ENCODE assay signal across 8 cellular contexts in the genomic region with DNA sequence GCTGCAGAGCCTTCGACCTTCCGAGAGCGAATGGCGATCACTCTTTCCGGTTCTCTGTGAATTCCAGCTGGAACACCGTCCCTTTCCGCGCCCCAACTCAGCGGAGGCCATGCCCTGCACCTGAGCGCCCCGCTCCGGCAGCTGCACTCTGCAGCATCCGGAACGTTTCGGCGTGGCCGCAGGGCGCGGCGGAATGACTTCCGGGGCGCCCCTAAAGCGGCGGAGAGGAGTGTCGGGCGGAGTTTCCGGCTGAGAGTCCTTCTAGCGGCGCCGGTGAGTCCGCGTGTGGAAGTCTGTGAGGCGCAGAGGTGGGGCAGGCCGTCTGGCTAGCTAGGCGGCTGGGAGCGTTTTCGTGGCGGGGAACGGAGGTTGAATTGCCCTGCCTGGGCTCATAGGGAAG.
DNase-seq lines count a peak whose midpoint lies in the region; ATAC-seq, FAIRE-seq and TF ChIP-seq lines count a peak whose summit lies in the region.
"Not testable (repeated sequence)": the region's sequence is repeated elsewhere in the genome, so short reads cannot be mapped to it uniquely, and the experiment has no call there.

A gene (plus strand): TSS at position 252 of the 400 bp plus-strand sequence.

- no CpG with 5 or more reads among the region's 39 CpGs for WGBS in pancreas, 2 donors

- not testable (repeated sequence) for H3K36me3 ChIP-seq in DND-41 (ENCODE audit: insufficient read depth, low read length); pancreas

- CTCF ChIA-PET in WTC11 (lab: Charles Lee) = not testable (repeated sequence)

- not testable (repeated sequence) for H3K36me3 Mint-ChIP-seq in WTC11

- H3K4me3 ChIP-seq in DND-41 (ENCODE audit: low read depth in 1 of 2, low read length in 2 of 2); pancreas: not testable (repeated sequence)

- intact Hi-C loops in Right ventricle myocardium inferior (cut with DNase I); pancreas (cut with DNase I): not testable (repeated sequence)

- H3K27ac Mint-ChIP-seq in WTC11 = not testable (repeated sequence)

- not testable (repeated sequence) for H3K27ac ChIP-seq in DND-41 (ENCODE audit: low read length); pancreas

- not testable (repeated sequence) for H3K27me3 ChIP-seq in DND-41 (ENCODE audit: insufficient read depth, low read length, poor library complexity); pancreas

- H3K9ac ChIP-seq in DND-41 (ENCODE audit: low read depth, low read length) = not testable (repeated sequence)

- DNase-seq in DND-41; WTC11 (ENCODE audit: low spot score); Right ventricle myocardium inferior (ENCODE audit: missing footprints); pancreas: not testable (repeated sequence)

- H3K79me2 ChIP-seq in DND-41 (ENCODE audit: insufficient read depth, low read length) = not testable (repeated sequence)

- not testable (repeated sequence) for FAIRE-seq in pancreas (lab: Jason Lieb, UNC)

- not testable (repeated sequence) for H3K9me3 ChIP-seq in DND-41 (ENCODE audit: insufficient read depth, low read length, severe bottlenecking); pancreas

- not testable (repeated sequence) for TF ChIP-seq CTCF in DND-41 (IDR thresholded peaks at IDR 0.05; ENCODE audit: borderline replicate concordance, extremely low read depth, low read length, poor library complexity, severe bottlenecking); WTC11 (IDR thresholded peaks at IDR 0.05); pancreas (IDR thresholded peaks at IDR 0.05)

- not testable (repeated sequence) for H3K4me1 ChIP-seq in DND-41 (ENCODE audit: insufficient read depth, low read length); pancreas

- not testable (repeated sequence) for H3K4me2 ChIP-seq in DND-41 (ENCODE audit: insufficient read depth, low read length)

- not testable (repeated sequence) for H3K4me1 Mint-ChIP-seq in WTC11

- not testable (repeated sequence) for H2AFZ ChIP-seq in DND-41 (ENCODE audit: low read depth, low read length)

- not testable (repeated sequence) for H4K20me1 ChIP-seq in DND-41 (ENCODE audit: insufficient read depth, low read length)

- not testable (repeated sequence) for H3K4me3 Mint-ChIP-seq in WTC11

- POLR2A ChIA-PET in WTC11 (lab: Charles Lee) = not testable (repeated sequence)

- ATAC-seq in DND-41 (ENCODE audit: insufficient read depth, low read depth) = peak; percentile 99
- ATAC-seq in GM19324 (IDR thresholded peaks at IDR 0.05; ENCODE audit: low FRiP score, unreplicated experiment) = peak; percentile 95
- ATAC-seq in GM21576 (IDR thresholded peaks at IDR 0.05; ENCODE audit: unreplicated experiment) = peak; percentile 92
- peak; percentile 98 for ATAC-seq in HG02885 (IDR thresholded peaks at IDR 0.05; ENCODE audit: poor library complexity, unreplicated experiment)
- ATAC-seq in HG03342 (IDR thresholded peaks at IDR 0.05; ENCODE audit: unreplicated experiment) = peak; percentile 98
- peak; percentile 98 for ATAC-seq in WTC11
- peak; percentile 99 for ATAC-seq in Right ventricle myocardium inferior
- ATAC-seq in pancreas = peak; percentile 99

- H3K27me3 Mint-ChIP-seq in WTC11 (ENCODE audit: low read depth) = not testable (repeated sequence)

- not testable (repeated sequence) for H3K9me3 Mint-ChIP-seq in WTC11
